19 cellular contexts compared by ENCODE assay signal in genomic region chr10:30974773-30975386, GRCh38. TPM values are rescaled to one million over a fixed set of nuclear protein-coding genes. Genes with fewer than 3 reads are reported as not detected.
DNase-seq lines count a peak whose midpoint lies in the region; ATAC-seq and TF ChIP-seq lines count a peak whose summit lies in the region.
"Had no signal": no experiment of that assay in that cellular context is flagged by ENCODE, and none has a peak within 500 bp of the region (broad histone marks: within the 10 kb centered on the region; RNA-seq: fewer than 3 reads in every experiment).

No MANE protein-coding gene starts in this region.

- H3K27me3 Mint-ChIP-seq in H9 (ENCODE audit: low read depth): no peaks in the 10 kb centered on the region
- H3K27me3 Mint-ChIP-seq: activated CD8-positive, alpha-beta memory T cell treated with anti-CD3 and anti-CD28 coated beads, Interleukin-2, amount 10 ng/mL, durations not matched to agents 7 days and 5 days; naive thymus-derived CD8-positive, alpha-beta T cell; progenitor cell of endocrine pancreas had no signal

- H2BK120ac ChIP-seq in H9 (ENCODE audit: low read depth, low read length, poor library complexity, severe bottlenecking): no peak overlapping the region

- H3K4me3 ChIP-seq in adipocyte (ENCODE audit: low read length) (peak overlapping the region; percentile 17), suprapubic skin (no peak overlapping the region), spleen (no peak overlapping the region)
- H3K4me3 ChIP-seq: thyroid gland had no signal

- TF ChIP-seq POLR2A in suprapubic skin (IDR thresholded peaks at IDR 0.05) (no peak), spleen (IDR thresholded peaks at IDR 0.05) (no peak)

- no peaks in the 10 kb centered on the region for H3K27me3 ChIP-seq in adipocyte (replicated peaks; ENCODE audit: control insufficient read depth, insufficient read depth, low read length)
- no peaks in the 10 kb centered on the region for H3K27me3 ChIP-seq in suprapubic skin
- H3K27me3 ChIP-seq in spleen (replicated peaks in 1 of 7): no peaks in the 10 kb centered on the region
- H3K27me3 ChIP-seq in H9 (ENCODE audit: insufficient read depth, low read length): no peaks in the 10 kb centered on the region
- H3K27me3 ChIP-seq: thyroid gland had no signal

- H3K4me1 Mint-ChIP-seq in H9: no peaks in the 10 kb centered on the region

- H2BK20ac ChIP-seq in H9 (ENCODE audit: low read depth, low read length, poor library complexity, severe bottlenecking): no peak overlapping the region

- H3K4me3 Mint-ChIP-seq in H9: no peak overlapping the region
- H3K4me3 Mint-ChIP-seq: activated CD8-positive, alpha-beta memory T cell treated with anti-CD3 and anti-CD28 coated beads, Interleukin-2, amount 10 ng/mL, durations not matched to agents 7 days and 5 days; naive thymus-derived CD8-positive, alpha-beta T cell had no signal

- no peak overlapping the region for H4K5ac ChIP-seq in H9 (ENCODE audit: insufficient read length, low read depth, low read length)

- peaks cover 8% of the 10 kb centered on the region for H3K9me3 ChIP-seq in adipocyte (ENCODE audit: control insufficient read depth, low read length)
- H3K9me3 ChIP-seq in suprapubic skin: no peaks in the 10 kb centered on the region
- H3K9me3 ChIP-seq in spleen: peaks cover 0 to 9% (median 0%) of the 10 kb centered on the region in 8 donors
- no peaks in the 10 kb centered on the region for H3K9me3 ChIP-seq in H9 (ENCODE audit: control insufficient read depth, low read depth, low read length)
- H3K9me3 ChIP-seq: thyroid gland had no signal

- no peak for TF ChIP-seq CTCF in suprapubic skin (IDR thresholded peaks at IDR 0.05)
- no peak for TF ChIP-seq CTCF in spleen (IDR thresholded peaks at IDR 0.05 in 8 of 11, conservative IDR thresholded peaks at IDR 0.05 in 3 of 11)
- TF ChIP-seq CTCF in H9 (conservative IDR thresholded peaks at IDR 0.05): no peak

- H3K9ac ChIP-seq in adipocyte (ENCODE audit: low read length): peak overlapping the region; percentile 75
- no peak overlapping the region for H3K9ac ChIP-seq in H9 (ENCODE audit: extremely low read depth, insufficient read length, low read length)

- no peak for ATAC-seq in GM19467 (IDR thresholded peaks at IDR 0.05; ENCODE audit: unreplicated experiment)
- ATAC-seq: activated CD8-positive, alpha-beta memory T cell treated with anti-CD3 and anti-CD28 coated beads, Interleukin-2, amount 10 ng/mL, durations not matched to agents 7 days and 5 days; esophagus mucosa; naive thymus-derived CD8-positive, alpha-beta T cell had no signal

- intact Hi-C loops in spleen (cut with DNase I; ENCODE audit: low total_unique reads): no loop called here

- WGBS in suprapubic skin: 100% methylated on average over 1 of the region's 1 CpG
- 87 to 100% (median 90%) methylated on average over 1 of the region's 1 CpG for WGBS in spleen, 5 donors
- WGBS in H9 (ENCODE audit: extremely low coverage, insufficient read length, low lambda C conversion rate): no CpG with 5 or more reads among the region's 1 CpG

- no peak overlapping the region for H3K23ac ChIP-seq in H9 (ENCODE audit: insufficient read length, low read depth, low read length)

- H3K27ac Mint-ChIP-seq in H9: no peak overlapping the region; a peak in 1 of 7 replicates
- H3K27ac Mint-ChIP-seq: activated CD8-positive, alpha-beta memory T cell treated with anti-CD3 and anti-CD28 coated beads, Interleukin-2, amount 10 ng/mL, durations not matched to agents 7 days and 5 days; progenitor cell of endocrine pancreas had no signal

- no peaks in the 10 kb centered on the region for H3K79me1 ChIP-seq in H9 (ENCODE audit: insufficient read depth, low read depth, low read length, poor library complexity, severe bottlenecking)

- H4K20me1 ChIP-seq in H9 (ENCODE audit: control insufficient read depth, insufficient read depth, insufficient read length): no peaks in the 10 kb centered on the region

- peak; percentile 21 for DNase-seq in adipocyte (ENCODE audit: low read depth)
- DNase-seq in fibroblast of gingiva (ENCODE audit: low read depth): peak; percentile 70
- peak; percentile 7 for DNase-seq in medulla oblongata (ENCODE audit: extremely low spot score)
- DNase-seq in suprapubic skin (ENCODE audit: low spot score in 2 of 2): no peak
- DNase-seq in spleen: no peak
- DNase-seq in cerebellar nuclear complex (lab: John Stamatoyannopoulos, UW): no peak
- no peak for DNase-seq in H9
- DNase-seq: activated CD4-positive, alpha-beta T cell treated with anti-CD3 and anti-CD28 coated beads for 4 hours; activated CD8-positive, alpha-beta memory T cell treated with anti-CD3 and anti-CD28 coated beads, Interleukin-2, amount 10 ng/mL, durations not matched to agents 7 days and 5 days; AML-193; effector CD8-positive, alpha-beta T cell; naive thymus-derived CD8-positive, alpha-beta T cell; NCI-H1105 treated with DMSO at 0.1 percent for 48 hours; NCI-H526; SW 1271; thyroid gland had no signal

- no peak overlapping the region for H2AK5ac ChIP-seq in H9 (ENCODE audit: insufficient read length, low read length)

- H3K23me2 ChIP-seq in H9 (ENCODE audit: insufficient read length, low read depth, low read length, poor library complexity, severe bottlenecking): no peaks in the 10 kb centered on the region

- no peaks in the 10 kb centered on the region for H3K79me2 ChIP-seq in H9 (ENCODE audit: insufficient read depth, low read length)

- H2AFZ ChIP-seq in H9 (ENCODE audit: low read length): no peak overlapping the region

- H3K18ac ChIP-seq in H9 (ENCODE audit: insufficient read length, low read depth, low read length): no peak overlapping the region

- peaks cover 4 to 9% of the 10 kb centered on the region in 2 experiments; a peak in 4 of 5 replicates for H3K9me3 Mint-ChIP-seq in H9

- H3T11ph ChIP-seq in H9 (ENCODE audit: low read length): no peak overlapping the region

- no peak overlapping the region for H3K14ac ChIP-seq in H9 (ENCODE audit: insufficient read depth, low read length)

- H3K27ac ChIP-seq in suprapubic skin (peak overlapping the region; percentile 28), spleen (peak overlapping the region in 1 of 8 donors; percentile 12), H9 (ENCODE audit: insufficient read length, low read depth, low read length) (no peak overlapping the region)

- peaks cover 0 to 3% (median 0%) of the 10 kb centered on the region in 3 experiments; a peak in 2 of 7 replicates for H3K36me3 Mint-ChIP-seq in H9 (ENCODE audit: insufficient read depth in 1 of 3, low read depth in 3 of 3)

- no peak overlapping the region for H3K56ac ChIP-seq in H9 (ENCODE audit: insufficient read length, low read depth, low read length)

- no peak overlapping the region for H2BK5ac ChIP-seq in H9 (ENCODE audit: insufficient read length, low read length)

- H2BK15ac ChIP-seq in H9 (ENCODE audit: low read depth, low read length): no peak overlapping the region

- TF ChIP-seq EP300 in suprapubic skin (IDR thresholded peaks at IDR 0.05): no peak

- H3K4me1 ChIP-seq in adipocyte (ENCODE audit: control insufficient read depth, insufficient read depth, low read length) (peaks cover 52% of the 10 kb centered on the region), suprapubic skin (peaks cover 7% of the 10 kb centered on the region), spleen (no peaks in the 10 kb centered on the region), H9 (ENCODE audit: insufficient read depth, low read length) (no peaks in the 10 kb centered on the region)

- H4K91ac ChIP-seq in H9 (ENCODE audit: insufficient read length, low read depth, low read length): no peak overlapping the region

- H3K36me3 ChIP-seq in adipocyte (ENCODE audit: control insufficient read depth, insufficient read depth, low read length, severe bottlenecking): no peaks in the 10 kb centered on the region
- no peaks in the 10 kb centered on the region for H3K36me3 ChIP-seq in suprapubic skin
- peaks cover 0 to 22% (median 0%) of the 10 kb centered on the region in 6 donors for H3K36me3 ChIP-seq in spleen
- H3K36me3 ChIP-seq: thyroid gland had no signal

- H4K8ac ChIP-seq in H9 (replicated peaks; ENCODE audit: insufficient read length, low read depth, low read length): no peak overlapping the region

- no peak overlapping the region for H3K4ac ChIP-seq in H9 (ENCODE audit: low read depth, low read length)

- H2BK12ac ChIP-seq in H9 (ENCODE audit: insufficient read length, low read depth, low read length): no peak overlapping the region

- no peak overlapping the region for H3K4me2 ChIP-seq in H9 (ENCODE audit: insufficient read depth, insufficient read length, low read length)

RNA-seq across cellular contexts. Expression of gene ZNF438, which starts 56.8 kb away (rescaled TPM):
- total RNA-seq in suprapubic skin: 10 to 100 TPM in 1 of 4 donors, 1 to 10 TPM in 3; 6.1 to 14.1 (median 7.1) TPM
- total RNA-seq in spleen: 10 to 100 TPM; 10.3 to 23.1 (median 16.6) TPM
- 1 to 10 TPM; 4.4 to 7.1 (median 6.2) TPM for polyA plus RNA-seq in spleen
- 0.83 and 0.97 TPM in 2 replicates for total RNA-seq in H9 (2021)

Comparison
In these comparisons a context has a peak if more than half of its experiments do, and no peak if none do; other contexts are left out.
1. DNase-seq: peak in adipocyte (single experiment), fibroblast of gingiva (single experiment) and medulla oblongata (single experiment); none in suprapubic skin (0 of 2), spleen (single experiment), cerebellar nuclear complex (0 of 2) and H9 (single experiment).